In genomic region chr3:159764211-159765024, GRCh38 we compare ENCODE assay signal across 8 cellular contexts.
DNase-seq lines count a peak whose midpoint lies in the region; ATAC-seq, FAIRE-seq and TF ChIP-seq lines count a peak whose summit lies in the region.

No MANE protein-coding gene starts in this region.

- H3K79me2 ChIP-seq in HCT116 (ENCODE audit: insufficient read depth, low read length) (peaks cover 36% of the 10 kb centered on the region), PC-9 (ENCODE audit: low read depth) (peaks cover 32% of the 10 kb centered on the region), keratinocyte (ENCODE audit: control insufficient read depth, insufficient read depth, low read length) (peaks cover 35% of the 10 kb centered on the region)

- H4K20me1 ChIP-seq in HCT116 (ENCODE audit: insufficient read depth), result no peaks in the 10 kb centered on the region
- H4K20me1 ChIP-seq in PC-9 (ENCODE audit: insufficient read depth), result no peaks in the 10 kb centered on the region
- H4K20me1 ChIP-seq in keratinocyte (ENCODE audit: control insufficient read depth, extremely low read depth, insufficient read depth, low read length), result peaks cover 5% of the 10 kb centered on the region

- H3K4me2 ChIP-seq in HCT116 (ENCODE audit: low read length) (peak overlapping the region; percentile 93), PC-9 (peak overlapping the region; percentile 87), keratinocyte (ENCODE audit: control insufficient read depth, extremely low read depth, insufficient read depth, low read depth, low read length) (peak overlapping the region; percentile 66)

- H3K9me2 ChIP-seq in HCT116 (ENCODE audit: insufficient read depth), result no peaks in the 10 kb centered on the region
- no peaks in the 10 kb centered on the region for H3K9me2 ChIP-seq in PC-9 (ENCODE audit: insufficient read depth)

- TF ChIP-seq POLR2A in HCT116 (IDR thresholded peaks at IDR 0.05; ENCODE audit: borderline replicate concordance, extremely low read depth, insufficient read depth, insufficient read length) (peak; percentile 11), spleen (IDR thresholded peaks at IDR 0.05) (no peak)

- peak overlapping the region; percentile 86 for H3K27ac ChIP-seq in HCT116 (ENCODE audit: low read depth, low read length)
- H3K27ac ChIP-seq in PC-9, result peak overlapping the region; percentile 84
- peak overlapping the region; percentile 99 for H3K27ac ChIP-seq in keratinocyte (ENCODE audit: control insufficient read depth, insufficient read depth, low read length)
- H3K27ac ChIP-seq in spleen, result peak overlapping the region; percentile 72 to 93 (median 89)

- H3K4me1 Mint-ChIP-seq in chondrocyte (ENCODE audit: low read depth), result peaks cover 59% of the 10 kb centered on the region

- H3K4me1 ChIP-seq in HCT116 (ENCODE audit: control insufficient read depth in 1 of 2, insufficient read depth in 2 of 2, low read length in 2 of 2) (peaks cover 31 to 46% of the 10 kb centered on the region in 2 experiments), PC-9 (replicated peaks; ENCODE audit: insufficient read depth) (peaks cover 42% of the 10 kb centered on the region), keratinocyte (ENCODE audit: control insufficient read depth, extremely low read depth, insufficient read depth, low read length) (peaks cover 35% of the 10 kb centered on the region), spleen (peaks cover 0 to 59% (median 42%) of the 10 kb centered on the region in 6 donors)

- peak overlapping the region; percentile 99 for H3K27ac Mint-ChIP-seq in chondrocyte (ENCODE audit: unreplicated experiment)

- H3K4me3 ChIP-seq in HCT116 (replicated peaks in 1 of 2; ENCODE audit: low read depth in 1 of 2, low read length in 2 of 2) (peak overlapping the region; percentile 68 to 79), PC-9 (peak overlapping the region; percentile 61), keratinocyte (ENCODE audit: control insufficient read depth in 2 of 3, extremely low read depth in 1 of 3, insufficient read depth in 2 of 3, low read depth in 1 of 3, low read length in 3 of 3) (peak overlapping the region; percentile 57 to 87 (median 73)), spleen (peak overlapping the region; percentile 56 to 83 (median 64))

- intact Hi-C loops in HCT116 (cut with micrococcal nuclease), result loop anchor here (1.0 kb wide), 1 partner anchor 23 kb away; no protein-coding TSS in a partner anchor
- intact Hi-C loops in PC-9 (cut with micrococcal nuclease; ENCODE audit: unreplicated experiment), result loop anchor here (1.0 to 10.0 kb wide), 15 partner anchors 11 to 800 kb away; partner anchors contain the start of genes IFT80, KPNA4 and SMC4
- intact Hi-C loops in spleen (cut with DNase I; ENCODE audit: low total_unique reads), result no loop called here

- peaks cover 35% of the 10 kb centered on the region for H3F3A ChIP-seq in PC-9 (ENCODE audit: insufficient read depth, low read depth)

- H3K9me1 ChIP-seq in keratinocyte (ENCODE audit: control insufficient read depth, extremely low read depth, insufficient read depth, low read length), result no peaks in the 10 kb centered on the region

- peaks cover 1% of the 10 kb centered on the region for H3K36me3 Mint-ChIP-seq in chondrocyte (ENCODE audit: low read depth)

- TF ChIP-seq CTCF in HCT116 (IDR thresholded peaks at IDR 0.05 in 2 of 3, conservative IDR thresholded peaks at IDR 0.05 in 1 of 3; ENCODE audit: borderline replicate concordance in 1 of 3, insufficient read depth in 1 of 3, low read depth in 2 of 3, low read length in 2 of 3) (no peak), PC-9 (conservative IDR thresholded peaks at IDR 0.05) (no peak), chondrocyte (IDR thresholded peaks at IDR 0.05) (no peak), keratinocyte (optimal IDR thresholded peaks at IDR 0.05 in 1 of 3, IDR thresholded peaks at IDR 0.05 in 1 of 3, conservative IDR thresholded peaks at IDR 0.05 in 1 of 3; ENCODE audit: extremely low read depth in 1 of 3, insufficient read depth in 2 of 3, low read length in 3 of 3) (no peak), spleen (IDR thresholded peaks at IDR 0.05 in 8 of 11, conservative IDR thresholded peaks at IDR 0.05 in 3 of 11) (no peak)

- POLR2A ChIA-PET in HCT116 (lab: Charles Lee), result interaction anchor here (0.7 kb wide), 2 partner anchors 11 to 23 kb away, joined by 3 read pairs; no protein-coding TSS in a partner anchor
- POLR2A ChIA-PET in PC-9 (lab: Charles Lee; ENCODE audit: unreplicated experiment), result interaction anchor here (0.6 to 1.5 kb wide), 10 partner anchors 11 to 307 kb away, joined by 3 to 6 read pairs (median 4); no protein-coding TSS in a partner anchor

- H3K9ac ChIP-seq in HCT116 (ENCODE audit: low read length), result peak overlapping the region; percentile 85
- peak overlapping the region; percentile 86 for H3K9ac ChIP-seq in keratinocyte (ENCODE audit: control insufficient read depth, extremely low read depth, insufficient read depth, low read length)

- DNase-seq in GM04504 (ENCODE audit: low read depth), result peak; percentile 69
- no peak for DNase-seq in HCT116 (ENCODE audit: low read depth, low spot score)
- no peak for DNase-seq in PC-9
- no peak for DNase-seq in chondrocyte (ENCODE audit: low spot score)
- DNase-seq in keratinocyte (ENCODE audit: low read depth, low spot score), result no peak
- DNase-seq in spleen, result peak; percentile 77
- DNase-seq in NCI-H2171 (lab: John Stamatoyannopoulos, UW), result no peak
- DNase-seq in NCI-H128 (lab: John Stamatoyannopoulos, UW; ENCODE audit: unreplicated experiment), result no peak

- no peak for TF ChIP-seq RAD21 in HCT116 (IDR thresholded peaks at IDR 0.05; ENCODE audit: low read depth)

- H3K9me3 ChIP-seq in HCT116 (ENCODE audit: control insufficient read depth in 1 of 2, insufficient read depth in 1 of 2, low read depth in 1 of 2, low read length in 2 of 2) (no peaks in the 10 kb centered on the region), PC-9 (ENCODE audit: insufficient read depth, low read depth) (no peaks in the 10 kb centered on the region), keratinocyte (ENCODE audit: control insufficient read depth, low read depth, low read length) (no peaks in the 10 kb centered on the region), spleen (no peaks in the 10 kb centered on the region)

- dilution Hi-C loops in keratinocyte (cut with MboI; ENCODE audit: extremely low pct_ligation_motif_present, low sequenced_read_pairs), result no loop called here

- CTCF ChIA-PET in HCT116 (lab: Charles Lee), result no interaction called here
- CTCF ChIA-PET in PC-9 (lab: Charles Lee), result no interaction called here

- H3K36me3 ChIP-seq in HCT116 (ENCODE audit: control insufficient read depth in 1 of 2, insufficient read depth in 2 of 2, low read length in 2 of 2) (no peaks in the 10 kb centered on the region; a peak in 1 of 4 replicates), PC-9 (ENCODE audit: low read depth) (no peaks in the 10 kb centered on the region), keratinocyte (ENCODE audit: control insufficient read depth in 2 of 2, extremely low read depth in 1 of 2, insufficient read depth in 2 of 2, low read length in 2 of 2) (peaks cover 3 to 6% of the 10 kb centered on the region in 2 experiments), spleen (no peaks in the 10 kb centered on the region)

- H3K27me3 Mint-ChIP-seq in chondrocyte (ENCODE audit: low read depth), result no peaks in the 10 kb centered on the region

- ATAC-seq in HCT116, result peak; percentile 26

- TSS peak; percentile 38 for BruUV-seq in HCT116 (replicated peaks; lab: Mats Ljungman, UMichigan)
- BruUV-seq in PC-9 (replicated peaks; lab: Mats Ljungman, UMichigan), result TSS peak; percentile 14

- peak overlapping the region; percentile 98 for H3K4me3 Mint-ChIP-seq in chondrocyte (ENCODE audit: unreplicated experiment)

- WGBS in spleen, 5 donors, result 0 to 2% (median 1%) methylated on average over 35 to 65 of the region's 65 CpGs

- H3K27me3 ChIP-seq in HCT116 (ENCODE audit: insufficient read depth, low read length), result no peaks in the 10 kb centered on the region
- H3K27me3 ChIP-seq in PC-9 (ENCODE audit: insufficient read depth, low read depth), result no peaks in the 10 kb centered on the region
- no peaks in the 10 kb centered on the region for H3K27me3 ChIP-seq in keratinocyte (ENCODE audit: control insufficient read depth, extremely low read depth, insufficient read depth, low read length)
- H3K27me3 ChIP-seq in spleen (replicated peaks in 1 of 7), result peaks cover 0 to 57% (median 30%) of the 10 kb centered on the region in 7 donors

- FAIRE-seq in keratinocyte (lab: Jason Lieb, UNC), result no peak

- H2AFZ ChIP-seq in HCT116 (ENCODE audit: low read depth, low read length, poor library complexity, severe bottlenecking), result no peak overlapping the region
- peak overlapping the region; percentile 69 for H2AFZ ChIP-seq in PC-9
- H2AFZ ChIP-seq in keratinocyte (ENCODE audit: control insufficient read depth, low read length), result peak overlapping the region; percentile 44

- RAD21 ChIA-PET in HCT116 (lab: Charles Lee; ENCODE audit: low non-redundant PET in 1 of 2, low total read pairs in 2 of 2, uncharacterized antibody in 2 of 2, unreplicated experiment in 2 of 2), result no interaction called here

- no peaks in the 10 kb centered on the region for H3K9me3 Mint-ChIP-seq in chondrocyte (ENCODE audit: low read depth)

TF ChIP-seq in HCT116, 20 proteins besides CTCF, POLR2A, EP300 and RAD21:
- TF ChIP-seq ZFX (IDR thresholded peaks at IDR 0.05) (0 out of 2 replicates have a peak, but pooled peaks have one; percentile 18), YY1 (IDR thresholded peaks at IDR 0.05; ENCODE audit: extremely low read depth, insufficient replicate concordance, low read depth, low read length) (no peak)
TF ChIP-seq in HCT116: peak in this region for 1.

Comparison
In these comparisons a context has a peak if more than half of its experiments do, and no peak if none do; other contexts are left out.
1. DNase-seq: peak in GM04504 (single experiment) and spleen (single experiment); none in HCT116 (single experiment), PC-9 (0 of 2), chondrocyte (single experiment), keratinocyte (single experiment), NCI-H2171 (single experiment) and NCI-H128 (single experiment).
2. Peak in every context shown above with its lines, with median percentiles within 50 percentile points of each other: H3K27ac ChIP-seq, H3K4me2 ChIP-seq and H3K4me3 ChIP-seq.